In the genomic region with DNA sequence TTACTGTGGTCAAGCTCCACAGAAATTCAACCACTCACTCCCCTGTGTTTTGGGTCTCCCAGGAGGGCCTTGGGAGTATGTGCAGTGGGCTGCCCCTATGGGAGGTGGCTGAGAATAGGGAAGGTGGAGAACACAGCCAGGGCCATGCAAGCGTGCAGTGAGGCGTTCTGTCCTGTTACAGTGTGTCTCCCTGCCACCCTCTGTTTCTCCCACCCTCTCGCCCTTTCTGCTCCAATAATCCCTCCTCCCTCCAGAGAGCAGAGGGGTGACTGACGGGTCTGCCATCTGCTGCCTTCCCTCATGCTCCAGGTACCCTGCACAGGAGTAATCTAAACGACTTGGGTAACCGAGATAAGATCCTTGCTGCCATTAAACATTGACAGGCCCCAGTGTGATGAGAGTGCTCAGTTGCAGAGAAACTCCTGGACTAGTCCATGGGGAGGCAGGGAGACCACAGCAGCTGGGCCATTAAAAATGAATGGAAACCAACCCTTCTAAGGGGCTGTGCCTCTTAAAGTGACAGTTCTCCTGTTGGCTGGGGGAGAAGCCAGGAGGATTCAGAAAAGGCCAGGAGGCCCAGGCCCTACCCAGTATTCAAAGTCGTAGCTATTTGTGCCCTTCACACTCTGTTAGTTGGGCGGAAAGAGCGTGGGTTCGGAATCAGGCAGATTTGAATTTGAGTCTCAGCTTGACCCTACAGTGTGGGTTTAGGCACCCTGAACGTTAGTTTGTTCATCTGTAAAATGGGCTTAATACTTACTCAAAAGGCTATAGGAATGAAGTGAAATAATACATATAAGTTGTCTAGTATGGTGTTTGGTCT, we compare ENCODE assay signal across 1 cellular context.
TF ChIP-seq lines count a peak whose summit lies in the region.

No MANE protein-coding gene starts in this region.

TF ChIP-seq in HepG2, 621 proteins besides CTCF, POLR2A, EP300 and RAD21:
- peak; percentile 55 for TF ChIP-seq ZNF629 (CRISPR knock-in tag; conservative IDR thresholded peaks at IDR 0.05)
- TF ChIP-seq ZNF282 (IDR thresholded peaks at IDR 0.05; ENCODE audit: partially characterized antibody): no peak
- TF ChIP-seq LCORL (IDR thresholded peaks at IDR 0.05): no peak
- 0 out of 2 replicates have a peak, but pooled peaks have one; percentile 26 for TF ChIP-seq LCORL (CRISPR knock-in tag; IDR thresholded peaks at IDR 0.05)
- TF ChIP-seq ELF1 (CRISPR knock-in tag; IDR thresholded peaks at IDR 0.05): no peak
- no peak for TF ChIP-seq ZNF207 (IDR thresholded peaks at IDR 0.05; ENCODE audit: borderline replicate concordance)
- TF ChIP-seq ZNF484 (CRISPR knock-in tag; IDR thresholded peaks at IDR 0.05; ENCODE audit: borderline replicate concordance, low read depth): no peak
- TF ChIP-seq ZNF543 (CRISPR knock-in tag; IDR thresholded peaks at IDR 0.05): no peak
- TF ChIP-seq, protein P1, sequence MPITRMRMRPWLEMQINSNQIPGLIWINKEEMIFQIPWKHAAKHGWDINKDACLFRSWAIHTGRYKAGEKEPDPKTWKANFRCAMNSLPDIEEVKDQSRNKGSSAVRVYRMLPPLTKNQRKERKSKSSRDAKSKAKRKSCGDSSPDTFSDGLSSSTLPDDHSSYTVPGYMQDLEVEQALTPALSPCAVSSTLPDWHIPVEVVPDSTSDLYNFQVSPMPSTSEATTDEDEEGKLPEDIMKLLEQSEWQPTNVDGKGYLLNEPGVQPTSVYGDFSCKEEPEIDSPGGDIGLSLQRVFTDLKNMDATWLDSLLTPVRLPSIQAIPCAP (CRISPR knock-in tag; IDR thresholded peaks at IDR 0.05; ENCODE audit: low read depth): no peak
- 0 out of 2 replicates have a peak, but pooled peaks have one; percentile 48 for TF ChIP-seq ZNF292 (CRISPR knock-in tag; IDR thresholded peaks at IDR 0.05; ENCODE audit: borderline replicate concordance, low read depth)
- TF ChIP-seq, protein P2, sequence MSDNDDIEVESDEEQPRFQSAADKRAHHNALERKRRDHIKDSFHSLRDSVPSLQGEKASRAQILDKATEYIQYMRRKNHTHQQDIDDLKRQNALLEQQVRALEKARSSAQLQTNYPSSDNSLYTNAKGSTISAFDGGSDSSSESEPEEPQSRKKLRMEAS (IDR thresholded peaks at IDR 0.05): no peak
- no peak for TF ChIP-seq NRL (CRISPR knock-in tag; IDR thresholded peaks at IDR 0.05; ENCODE audit: borderline replicate concordance)
- TF ChIP-seq NFATC3 (CRISPR knock-in tag; IDR thresholded peaks at IDR 0.05): no peak
- no peak for TF ChIP-seq ZNF337 (CRISPR knock-in tag; IDR thresholded peaks at IDR 0.05; ENCODE audit: borderline replicate concordance, low read depth)
- TF ChIP-seq, protein P3, sequence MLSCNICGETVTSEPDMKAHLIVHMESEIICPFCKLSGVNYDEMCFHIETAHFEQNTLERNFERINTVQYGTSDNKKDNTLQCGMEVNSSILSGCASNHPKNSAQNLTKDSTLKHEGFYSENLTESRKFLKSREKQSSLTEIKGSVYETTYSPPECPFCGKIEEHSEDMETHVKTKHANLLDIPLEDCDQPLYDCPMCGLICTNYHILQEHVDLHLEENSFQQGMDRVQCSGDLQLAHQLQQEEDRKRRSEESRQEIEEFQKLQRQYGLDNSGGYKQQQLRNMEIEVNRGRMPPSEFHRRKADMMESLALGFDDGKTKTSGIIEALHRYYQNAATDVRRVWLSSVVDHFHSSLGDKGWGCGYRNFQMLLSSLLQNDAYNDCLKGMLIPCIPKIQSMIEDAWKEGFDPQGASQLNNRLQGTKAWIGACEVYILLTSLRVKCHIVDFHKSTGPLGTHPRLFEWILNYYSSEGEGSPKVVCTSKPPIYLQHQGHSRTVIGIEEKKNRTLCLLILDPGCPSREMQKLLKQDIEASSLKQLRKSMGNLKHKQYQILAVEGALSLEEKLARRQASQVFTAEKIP (CRISPR knock-in tag; IDR thresholded peaks at IDR 0.05; ENCODE audit: borderline replicate concordance): no peak
- 0 out of 2 replicates have a peak, but pooled peaks have one; percentile 8 for TF ChIP-seq ZFX (CRISPR knock-in tag; IDR thresholded peaks at IDR 0.05; ENCODE audit: low read depth)
- TF ChIP-seq, protein P4, sequence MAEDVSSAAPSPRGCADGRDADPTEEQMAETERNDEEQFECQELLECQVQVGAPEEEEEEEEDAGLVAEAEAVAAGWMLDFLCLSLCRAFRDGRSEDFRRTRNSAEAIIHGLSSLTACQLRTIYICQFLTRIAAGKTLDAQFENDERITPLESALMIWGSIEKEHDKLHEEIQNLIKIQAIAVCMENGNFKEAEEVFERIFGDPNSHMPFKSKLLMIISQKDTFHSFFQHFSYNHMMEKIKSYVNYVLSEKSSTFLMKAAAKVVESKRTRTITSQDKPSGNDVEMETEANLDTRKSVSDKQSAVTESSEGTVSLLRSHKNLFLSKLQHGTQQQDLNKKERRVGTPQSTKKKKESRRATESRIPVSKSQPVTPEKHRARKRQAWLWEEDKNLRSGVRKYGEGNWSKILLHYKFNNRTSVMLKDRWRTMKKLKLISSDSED (CRISPR knock-in tag; IDR thresholded peaks at IDR 0.05): no peak
- TF ChIP-seq ZSCAN25 (CRISPR knock-in tag; IDR thresholded peaks at IDR 0.05): no peak
- peak; percentile 42 for TF ChIP-seq XRCC5 (optimal IDR thresholded peaks at IDR 0.05; ENCODE audit: low read length)
- no peak for TF ChIP-seq ZNF30 (CRISPR knock-in tag; IDR thresholded peaks at IDR 0.05)
- TF ChIP-seq ZNF674 (CRISPR knock-in tag; IDR thresholded peaks at IDR 0.05; ENCODE audit: low read depth): no peak
- no peak for TF ChIP-seq SP1 (IDR thresholded peaks at IDR 0.05)
- TF ChIP-seq SP1 (CRISPR knock-in tag; IDR thresholded peaks at IDR 0.05): no peak
- no peak for TF ChIP-seq RBAK (CRISPR knock-in tag; IDR thresholded peaks at IDR 0.05)
- TF ChIP-seq HDAC2 (CRISPR knock-in tag; IDR thresholded peaks at IDR 0.05): no peak
- TF ChIP-seq, protein P5, sequence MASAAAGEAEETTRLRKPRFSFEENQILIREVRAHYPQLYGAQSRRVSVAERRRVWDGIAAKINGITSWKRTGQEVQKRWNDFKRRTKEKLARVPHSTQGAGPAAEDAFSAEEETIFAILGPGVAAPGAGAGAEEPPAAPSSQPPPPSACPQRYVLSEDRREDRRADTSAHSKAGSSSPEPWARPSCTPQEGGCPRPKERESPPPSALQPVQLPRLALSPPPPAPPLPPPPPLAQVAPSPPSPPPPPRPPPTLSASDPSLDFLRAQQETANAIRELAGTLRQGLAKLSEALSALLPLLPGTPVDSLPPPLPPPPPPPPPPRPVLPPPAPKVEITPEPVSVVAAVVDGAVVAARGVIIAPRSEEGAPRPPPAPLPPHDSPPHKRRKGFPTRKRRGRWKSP (CRISPR knock-in tag; IDR thresholded peaks at IDR 0.05): no peak
- 0 out of 2 replicates have a peak, but pooled peaks have one; percentile 21 for TF ChIP-seq ZMYM4 (CRISPR knock-in tag; IDR thresholded peaks at IDR 0.05)
- TF ChIP-seq, protein P6, sequence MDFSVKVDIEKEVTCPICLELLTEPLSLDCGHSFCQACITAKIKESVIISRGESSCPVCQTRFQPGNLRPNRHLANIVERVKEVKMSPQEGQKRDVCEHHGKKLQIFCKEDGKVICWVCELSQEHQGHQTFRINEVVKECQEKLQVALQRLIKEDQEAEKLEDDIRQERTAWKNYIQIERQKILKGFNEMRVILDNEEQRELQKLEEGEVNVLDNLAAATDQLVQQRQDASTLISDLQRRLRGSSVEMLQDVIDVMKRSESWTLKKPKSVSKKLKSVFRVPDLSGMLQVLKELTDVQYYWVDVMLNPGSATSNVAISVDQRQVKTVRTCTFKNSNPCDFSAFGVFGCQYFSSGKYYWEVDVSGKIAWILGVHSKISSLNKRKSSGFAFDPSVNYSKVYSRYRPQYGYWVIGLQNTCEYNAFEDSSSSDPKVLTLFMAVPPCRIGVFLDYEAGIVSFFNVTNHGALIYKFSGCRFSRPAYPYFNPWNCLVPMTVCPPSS (IDR thresholded peaks at IDR 0.05): no peak
TF ChIP-seq in HepG2: peak in this region for 6.
